In genomic region chr5:88674262-88675158, GRCh38 we compare ENCODE assay signal across 8 cellular contexts.
DNase-seq lines count a peak whose midpoint lies in the region; ATAC-seq and TF ChIP-seq lines count a peak whose summit lies in the region.

No MANE protein-coding gene starts in this region.

- DNase-seq in CD4-positive, alpha-beta T cell: peak in 1 of 10 experiments; percentile 21
- DNase-seq in NCI-H69 (lab: John Stamatoyannopoulos, UW) (peak; percentile 97), astrocyte of the cerebellum (ENCODE audit: low read depth) (no peak), NCI-H2107 treated with DMSO at 0.1 percent for 48 hours (lab: John Stamatoyannopoulos, UW; ENCODE audit: unreplicated experiment) (no peak)

- H3K9me3 Mint-ChIP-seq in CD4-positive, alpha-beta T cell: peaks cover 2% of the 10 kb centered on the region

- peaks cover 3% of the 10 kb centered on the region for H3K9me3 ChIP-seq in CD4-positive, alpha-beta T cell (ENCODE audit: control insufficient read depth, low read length)
- peaks cover 0 to 3% of the 10 kb centered on the region in 2 donors for H3K9me3 ChIP-seq in stomach smooth muscle (ENCODE audit: control insufficient read depth in 2 of 2, low read length in 2 of 2)

- H3K9ac ChIP-seq in stomach smooth muscle (ENCODE audit: low read length in 2 of 2): no peak overlapping the region

- H3K27ac Mint-ChIP-seq in CD4-positive, alpha-beta T cell: no peak overlapping the region

- no peaks in the 10 kb centered on the region for H3K36me3 Mint-ChIP-seq in CD4-positive, alpha-beta T cell (ENCODE audit: low read depth)

- H3K4me3 ChIP-seq in astrocyte of the cerebellum (ENCODE audit: low read depth, low read length): peak overlapping the region; percentile 68
- peak overlapping the region; percentile 54 to 64 for H3K4me3 ChIP-seq in stomach smooth muscle (ENCODE audit: low read length in 2 of 2)

- H3K4me1 Mint-ChIP-seq in CD4-positive, alpha-beta T cell (ENCODE audit: low read depth): peaks cover 27% of the 10 kb centered on the region

- peaks cover 94% of the 10 kb centered on the region for H3K27me3 Mint-ChIP-seq in CD4-positive, alpha-beta T cell

- CTCF ChIA-PET in CD4-positive, alpha-beta T cell (lab: Charles Lee): interaction anchor here (0.7 kb wide), 1 partner anchor 16 kb away, joined by 3 read pairs; no protein-coding TSS in a partner anchor

- peaks cover 97% of the 10 kb centered on the region for H3K27me3 ChIP-seq in CD4-positive, alpha-beta T cell (ENCODE audit: control insufficient read depth, insufficient read depth, low read length)
- H3K27me3 ChIP-seq in layer of hippocampus (ENCODE audit: control insufficient read depth, insufficient read depth, low read length) (peaks cover 5% of the 10 kb centered on the region), stomach smooth muscle (ENCODE audit: control insufficient read depth in 1 of 2, insufficient read depth in 2 of 2, low read length in 2 of 2) (peaks cover 77 to 96% of the 10 kb centered on the region in 2 donors)

- no peaks in the 10 kb centered on the region for H3K36me3 ChIP-seq in stomach smooth muscle (ENCODE audit: control insufficient read depth in 2 of 2, insufficient read depth in 2 of 2, low read length in 2 of 2)

- POLR2A ChIA-PET in CD4-positive, alpha-beta T cell (lab: Charles Lee): interaction anchor here (1.3 kb wide), 1 partner anchor 9 kb away, joined by 3 read pairs; no protein-coding TSS in a partner anchor

- H3K4me1 ChIP-seq in stomach smooth muscle (ENCODE audit: control insufficient read depth, insufficient read depth, low read length): peaks cover 19% of the 10 kb centered on the region

- intact Hi-C loops in CD4-positive, alpha-beta T cell (cut with DNase I, micrococcal nuclease): loop anchor here in 1 of 2 experiments (5.0 kb wide), 1 partner anchor 532 kb away; no protein-coding TSS in a partner anchor

- H3K4me3 Mint-ChIP-seq in CD4-positive, alpha-beta T cell: peak overlapping the region; percentile 32

- no peak overlapping the region for H3K27ac ChIP-seq in CD4-positive, alpha-beta T cell (ENCODE audit: low read depth, low read length)
- H3K27ac ChIP-seq in layer of hippocampus (ENCODE audit: low read depth, low read length): peak overlapping the region; percentile 97
- H3K27ac ChIP-seq in stomach smooth muscle (ENCODE audit: low read length): no peak overlapping the region

- ATAC-seq in CD4-positive, alpha-beta T cell (ENCODE audit: poor library complexity): peak; percentile 29
- peak; percentile 64 for ATAC-seq in GM18873 (IDR thresholded peaks at IDR 0.05; ENCODE audit: low FRiP score, unreplicated experiment)
- peak; percentile 66 for ATAC-seq in HG03097 (IDR thresholded peaks at IDR 0.05; ENCODE audit: low FRiP score, unreplicated experiment)

- in situ Hi-C loops in astrocyte of the cerebellum (cut with HindIII; ENCODE audit: low sequenced_read_pairs): loop anchor here (25.0 kb wide), 1 partner anchor 1262 kb away; the partner anchor contains the start of gene CCNH

- TF ChIP-seq CTCF in CD4-positive, alpha-beta T cell (IDR thresholded peaks at IDR 0.05): no peak
- no peak for TF ChIP-seq CTCF in astrocyte of the cerebellum (IDR thresholded peaks at IDR 0.05; ENCODE audit: low read depth, low read length, missing control alignments)
